In genomic region chr22:24467340-24467739, GRCh38 we compare ENCODE assay signal across 1 cellular context.
TF ChIP-seq lines count a peak whose summit lies in the region.

No MANE protein-coding gene starts in this region.

TF ChIP-seq in H1, 55 proteins besides CTCF, POLR2A, EP300 and RAD21:
- no peak for TF ChIP-seq SP1 (IDR thresholded peaks at IDR 0.05; ENCODE audit: low read depth, low read length)
- no peak for TF ChIP-seq BCL11A (IDR thresholded peaks at IDR 0.05; ENCODE audit: low read depth in 2 of 2, low read length in 2 of 2)
- TF ChIP-seq GTF2F1 (IDR thresholded peaks at IDR 0.05; ENCODE audit: borderline replicate concordance, low read depth, low read length): no peak
- TF ChIP-seq POU5F1 (IDR thresholded peaks at IDR 0.05; ENCODE audit: low read depth, low read length): no peak
- TF ChIP-seq SIX5 (IDR thresholded peaks at IDR 0.05; ENCODE audit: low read depth, low read length): no peak
- TF ChIP-seq, protein P1, sequence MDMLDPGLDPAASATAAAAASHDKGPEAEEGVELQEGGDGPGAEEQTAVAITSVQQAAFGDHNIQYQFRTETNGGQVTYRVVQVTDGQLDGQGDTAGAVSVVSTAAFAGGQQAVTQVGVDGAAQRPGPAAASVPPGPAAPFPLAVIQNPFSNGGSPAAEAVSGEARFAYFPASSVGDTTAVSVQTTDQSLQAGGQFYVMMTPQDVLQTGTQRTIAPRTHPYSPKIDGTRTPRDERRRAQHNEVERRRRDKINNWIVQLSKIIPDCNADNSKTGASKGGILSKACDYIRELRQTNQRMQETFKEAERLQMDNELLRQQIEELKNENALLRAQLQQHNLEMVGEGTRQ (IDR thresholded peaks at IDR 0.05; ENCODE audit: low read length): no peak
- TF ChIP-seq SIRT6 (IDR thresholded peaks at IDR 0.05; ENCODE audit: low read length): no peak
- no peak for TF ChIP-seq SAP30 (IDR thresholded peaks at IDR 0.05; ENCODE audit: insufficient read depth, insufficient replicate concordance, low read length)
